In the genomic region with DNA sequence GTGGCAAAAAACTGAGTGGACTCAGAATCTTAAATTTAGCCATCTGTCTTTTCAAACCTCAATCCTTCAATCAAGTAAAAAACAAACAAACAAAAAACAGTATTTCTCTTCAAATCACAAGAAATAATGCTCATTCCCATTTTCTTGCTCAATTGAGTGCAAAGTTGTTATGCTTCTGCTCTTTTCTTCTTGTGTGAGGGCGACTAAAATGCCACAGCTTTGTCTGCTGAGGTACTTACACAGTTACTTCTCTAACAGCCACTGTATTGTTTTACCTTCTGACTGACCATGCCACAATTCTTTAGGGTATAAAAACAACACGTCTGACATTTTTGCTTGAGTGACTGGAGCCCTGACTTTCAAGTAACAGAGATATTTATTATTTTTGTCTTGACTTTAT, we compare ENCODE assay signal across 27 cellular contexts.
"Had no signal": no experiment of that assay in that cellular context is flagged by ENCODE, and none has a peak within 500 bp of the region (broad histone marks: within the 10 kb centered on the region; RNA-seq: fewer than 3 reads in every experiment).

No MANE protein-coding gene starts in this region.

- H3K4me3 Mint-ChIP-seq: dendritic cell treated with granulocyte-macrophage colony-stimulating factor and Interleukin-4, amounts not matched to agents 40 ng/mL and 50 ng/mL, for 4 days; endodermal cell; immature natural killer cell; memory B cell; natural killer cell; neural crest cell; stimulated activated effector memory CD8-positive, alpha-beta T cell treated with anti-CD3 and anti-CD28 coated beads, Interleukin-12 subunit alpha, Interleukin-12 subunit beta, amount 100 ng/mL, for 72 hours had no signal

- H3K4me1 Mint-ChIP-seq: endodermal cell; immature natural killer cell; memory B cell; natural killer cell; stimulated activated effector memory CD8-positive, alpha-beta T cell treated with anti-CD3 and anti-CD28 coated beads, Interleukin-12 subunit alpha, Interleukin-12 subunit beta, amount 100 ng/mL, for 72 hours had no signal

- H3K27ac ChIP-seq: colonic mucosa, esophagus muscularis mucosa, foreskin keratinocyte, gastroesophageal sphincter, lower lobe of right lung, psoas muscle, sigmoid colon, suprapubic skin, transverse colon, upper lobe of right lung, uterus had no signal

- H3K27ac Mint-ChIP-seq: dendritic cell treated with granulocyte-macrophage colony-stimulating factor and Interleukin-4, amounts not matched to agents 40 ng/mL and 50 ng/mL, for 4 days; endodermal cell; immature natural killer cell; memory B cell; natural killer cell; stimulated activated effector memory CD8-positive, alpha-beta T cell treated with anti-CD3 and anti-CD28 coated beads, Interleukin-12 subunit alpha, Interleukin-12 subunit beta, amount 100 ng/mL, for 72 hours had no signal

- H3K9me3 ChIP-seq: colonic mucosa, esophagus muscularis mucosa, gastroesophageal sphincter, lower lobe of right lung, psoas muscle, sigmoid colon, suprapubic skin, transverse colon, upper lobe of right lung, uterus had no signal

- H3K36me3 ChIP-seq: colonic mucosa, esophagus muscularis mucosa, gastroesophageal sphincter, lower lobe of right lung, sigmoid colon, suprapubic skin, transverse colon, upper lobe of right lung, uterus had no signal

- DNase-seq: colonic mucosa; effector CD8-positive, alpha-beta T cell; endodermal cell; foreskin keratinocyte; glutamatergic neuron; hypothalamus; immature natural killer cell; left ventricle myocardium superior; lower lobe of right lung; natural killer cell; posterior cingulate gyrus; psoas muscle; right cardiac atrium; sigmoid colon; stimulated activated CD4-positive, alpha-beta T cell treated with anti-CD3 and anti-CD28 coated beads, Interleukin-2, amount 100 ng/mL, for 24 hours; stimulated activated CD4-positive, alpha-beta T cell treated with anti-CD3 and anti-CD28 coated beads, Interleukin-4, amount 100 ng/mL, for 24 hours; stimulated activated naive CD4-positive, alpha-beta T cell treated with Interleukin-2 at 50 U/mL for 16 hours; transverse colon; upper lobe of right lung; uterus had no signal

- ATAC-seq: foreskin keratinocyte; gastroesophageal sphincter; left ventricle myocardium superior; lower lobe of right lung; natural killer cell; psoas muscle; right cardiac atrium; stimulated activated effector memory CD8-positive, alpha-beta T cell treated with anti-CD3 and anti-CD28 coated beads, Interleukin-12 subunit alpha, Interleukin-12 subunit beta, amount 100 ng/mL, for 72 hours; upper lobe of right lung had no signal

- H3K27me3 Mint-ChIP-seq: dendritic cell treated with granulocyte-macrophage colony-stimulating factor and Interleukin-4, amounts not matched to agents 40 ng/mL and 50 ng/mL, for 4 days; memory B cell had no signal

- H3K9me3 Mint-ChIP-seq: dendritic cell treated with granulocyte-macrophage colony-stimulating factor and Interleukin-4, amounts not matched to agents 40 ng/mL and 50 ng/mL, for 4 days; endodermal cell; memory B cell; neural crest cell had no signal

- H3K36me3 Mint-ChIP-seq: immature natural killer cell; memory B cell; natural killer cell; stimulated activated effector memory CD8-positive, alpha-beta T cell treated with anti-CD3 and anti-CD28 coated beads, Interleukin-12 subunit alpha, Interleukin-12 subunit beta, amount 100 ng/mL, for 72 hours had no signal

- H3K4me3 ChIP-seq: colonic mucosa, esophagus muscularis mucosa, gastroesophageal sphincter, lower lobe of right lung, psoas muscle, sigmoid colon, suprapubic skin, transverse colon, upper lobe of right lung, uterus had no signal

- H3K27me3 ChIP-seq: colonic mucosa, esophagus muscularis mucosa, foreskin keratinocyte, gastroesophageal sphincter, sigmoid colon, suprapubic skin, transverse colon, upper lobe of right lung, uterus had no signal

- H3K4me1 ChIP-seq: colonic mucosa, esophagus muscularis mucosa, foreskin keratinocyte, gastroesophageal sphincter, lower lobe of right lung, psoas muscle, sigmoid colon, suprapubic skin, transverse colon, upper lobe of right lung, uterus had no signal
